Comparison of ENCODE assay signal across 8 cellular contexts in genomic region chr1:70205437-70206118, GRCh38. TPM values are rescaled to one million over a fixed set of nuclear protein-coding genes. Genes with fewer than 3 reads are reported as not detected.
A peak's percentile ranks its signal among the peaks of the same experiment; 100 is the strongest.
DNase-seq lines count a peak whose midpoint lies in the region; ATAC-seq and TF ChIP-seq lines count a peak whose summit lies in the region.

Gene LRRC40 (minus strand): TSS chr1:70205579. CDS start chr1:70205540, 39 bp downstream.

- H3K4me1 Mint-ChIP-seq in GM23338 = peaks cover 9% of the 10 kb centered on the region; the same call in 2 of the 3 replicates
- peaks cover 33% of the 10 kb centered on the region for H3K4me1 Mint-ChIP-seq in activated T-helper 17 cell treated with anti-CD3 and anti-CD28 coated beads, Interleukin-2, amount 50 U/mL, for 72 hours
- peaks cover 44 to 92% (median 78%) of the 10 kb centered on the region in 7 donors for H3K4me1 Mint-ChIP-seq in naive thymus-derived CD4-positive, alpha-beta T cell
- peaks cover 28 to 66% of the 10 kb centered on the region in 2 donors for H3K4me1 Mint-ChIP-seq in stimulated activated naive B cell treated with anti-CD40 and anti-IgM and Interleukin-4, amounts not matched to agents 10 μg/mL and 1 μg/mL and 100 μg/mL, for 72 hours

- H2AFZ ChIP-seq in GM23338 (peak within 1 kb of the TSS; percentile 99), fibroblast of lung (ENCODE audit: low read length) (peak within 1 kb of the TSS; percentile 88)

- no peaks in the 10 kb centered on the region for H3K27me3 ChIP-seq in DOHH2 (ENCODE audit: control insufficient read depth, low read length)
- H3K27me3 ChIP-seq in GM23338 (ENCODE audit: insufficient read depth) = no peaks in the 10 kb centered on the region
- H3K27me3 ChIP-seq in fibroblast of lung (ENCODE audit: control insufficient read depth, insufficient read depth, low read length) = no peaks in the 10 kb centered on the region
- H3K27me3 ChIP-seq in naive thymus-derived CD4-positive, alpha-beta T cell (ENCODE audit: control insufficient read depth in 2 of 2, insufficient read depth in 2 of 2, low read length in 2 of 2) = no peaks in the 10 kb centered on the region

- peak within 1 kb of the TSS; percentile 96 for H3K4me3 Mint-ChIP-seq in GM23338
- H3K4me3 Mint-ChIP-seq in activated T-helper 17 cell treated with anti-CD3 and anti-CD28 coated beads, Interleukin-2, amount 50 U/mL, for 72 hours = peak within 1 kb of the TSS; percentile 96
- H3K4me3 Mint-ChIP-seq in naive thymus-derived CD4-positive, alpha-beta T cell = peak within 1 kb of the TSS; percentile 87 to 99 (median 98)
- peak within 1 kb of the TSS; percentile 96 for H3K4me3 Mint-ChIP-seq in stimulated activated naive B cell treated with anti-CD40 and anti-IgM and Interleukin-4, amounts not matched to agents 10 μg/mL and 1 μg/mL and 100 μg/mL, for 72 hours

- peak within 1 kb of the TSS; percentile 71 for H3K27ac ChIP-seq in DOHH2 (ENCODE audit: low read depth, low read length)
- H3K27ac ChIP-seq in GM23338 (ENCODE audit: low read depth) = peak within 1 kb of the TSS; percentile 87
- peak within 1 kb of the TSS; percentile 92 for H3K27ac ChIP-seq in fibroblast of lung (ENCODE audit: insufficient read depth, low read length)
- peak within 1 kb of the TSS; percentile 96 for H3K27ac ChIP-seq in naive thymus-derived CD4-positive, alpha-beta T cell (ENCODE audit: low read depth, low read length)

- H3F3A ChIP-seq in DOHH2 (ENCODE audit: control insufficient read depth, insufficient read depth) (peaks cover 3% of the 10 kb centered on the region; the same call in 1 of the 2 replicates), GM23338 (replicated peaks; ENCODE audit: low read depth) (no peaks in the 10 kb centered on the region)

- peaks cover 46% of the 10 kb centered on the region for H3K4me1 ChIP-seq in DOHH2 (ENCODE audit: control insufficient read depth, low read length)
- H3K4me1 ChIP-seq in GM23338 (ENCODE audit: insufficient read depth) = peaks cover 8% of the 10 kb centered on the region
- peaks cover 6% of the 10 kb centered on the region for H3K4me1 ChIP-seq in fibroblast of lung (ENCODE audit: control insufficient read depth, extremely low read depth, insufficient read depth, low read length)
- H3K4me1 ChIP-seq in naive thymus-derived CD4-positive, alpha-beta T cell (ENCODE audit: control insufficient read depth in 2 of 2, insufficient read depth in 2 of 2, low read length in 2 of 2) = peaks cover 21 to 22% of the 10 kb centered on the region in 2 donors

- POLR2A ChIA-PET in naive thymus-derived CD4-positive, alpha-beta T cell (lab: Charles Lee) = interaction anchor here (1.0 to 9.1 kb wide), 6 partner anchors 10 to 875 kb away, joined by 3 to 108 read pairs (median 13); partner anchors contain the start of genes ANKRD13C, SRSF11 and ZRANB2

- peak within 1 kb of the TSS; percentile 99 for H3K27ac Mint-ChIP-seq in GM23338
- H3K27ac Mint-ChIP-seq in activated T-helper 17 cell treated with anti-CD3 and anti-CD28 coated beads, Interleukin-2, amount 50 U/mL, for 72 hours = peak within 1 kb of the TSS; percentile 99
- H3K27ac Mint-ChIP-seq in naive thymus-derived CD4-positive, alpha-beta T cell = peak within 1 kb of the TSS; percentile 95 to 100 (median 99)
- H3K27ac Mint-ChIP-seq in stimulated activated naive B cell treated with anti-CD40 and anti-IgM and Interleukin-4, amounts not matched to agents 10 μg/mL and 1 μg/mL and 100 μg/mL, for 72 hours = peak within 1 kb of the TSS; percentile 100

- H3K9ac ChIP-seq in fibroblast of lung (ENCODE audit: insufficient read depth, low read length) = peak within 1 kb of the TSS; percentile 85

- peaks cover 7% of the 10 kb centered on the region for H3K27me3 Mint-ChIP-seq in GM23338 (ENCODE audit: insufficient read depth, low read depth, poor library complexity)
- no peaks in the 10 kb centered on the region for H3K27me3 Mint-ChIP-seq in activated T-helper 17 cell treated with anti-CD3 and anti-CD28 coated beads, Interleukin-2, amount 50 U/mL, for 72 hours
- H3K27me3 Mint-ChIP-seq in naive thymus-derived CD4-positive, alpha-beta T cell = no peaks in the 10 kb centered on the region
- H3K27me3 Mint-ChIP-seq in stimulated activated naive B cell treated with anti-CD40 and anti-IgM and Interleukin-4, amounts not matched to agents 10 μg/mL and 1 μg/mL and 100 μg/mL, for 72 hours = no peaks in the 10 kb centered on the region

- DNase-seq in GM23338 (ENCODE audit: low spot score) (peak; percentile 98), LHCN-M2 (ENCODE audit: low read depth) (peak; percentile 95), RPMI8226 (peak; percentile 93), fibroblast of lung (ENCODE audit: low read depth in 2 of 2) (peak; percentile 96)
- peak; percentile 92 to 98 (median 95) for DNase-seq in naive thymus-derived CD4-positive, alpha-beta T cell
- peak; percentile 97 for DNase-seq in stimulated activated naive B cell treated with anti-CD40 and anti-IgM and Interleukin-4, amounts not matched to agents 10 μg/mL and 1 μg/mL and 100 μg/mL, for 72 hours

- peaks cover 98% of the 10 kb centered on the region for H3K79me2 ChIP-seq in DOHH2 (ENCODE audit: control insufficient read depth, low read length)
- peaks cover 98% of the 10 kb centered on the region for H3K79me2 ChIP-seq in GM23338 (replicated peaks; ENCODE audit: insufficient read depth)
- peaks cover 94% of the 10 kb centered on the region for H3K79me2 ChIP-seq in fibroblast of lung (ENCODE audit: control insufficient read depth, insufficient read depth, low read length)

- peak; percentile 45 for TF ChIP-seq CTCF in DOHH2 (IDR thresholded peaks at IDR 0.05; ENCODE audit: low read depth, low read length, poor library complexity, severe bottlenecking)
- TF ChIP-seq CTCF in GM23338 (conservative IDR thresholded peaks at IDR 0.05; ENCODE audit: low read depth in 2 of 2) = 0 out of 4 replicates have a peak, but pooled peaks of 1 of the 2 experiments have one; percentile 11
- no peak for TF ChIP-seq CTCF in fibroblast of lung (conservative IDR thresholded peaks at IDR 0.05 in 1 of 2, IDR thresholded peaks at IDR 0.05 in 1 of 2; ENCODE audit: low read depth in 1 of 2, low read length in 2 of 2)

- H3K4me3 ChIP-seq in DOHH2 (ENCODE audit: low read length) (peak within 1 kb of the TSS; percentile 82), GM23338 (peak within 1 kb of the TSS; percentile 81), fibroblast of lung (replicated peaks in 1 of 4; ENCODE audit: control extremely low read depth in 1 of 4, insufficient read depth in 1 of 4, low read depth in 3 of 4, low read length in 4 of 4) (peak within 1 kb of the TSS; percentile 70 to 98 (median 82))
- peak within 1 kb of the TSS; percentile 85 for H3K4me3 ChIP-seq in naive thymus-derived CD4-positive, alpha-beta T cell (ENCODE audit: low read length)

- H3K9me3 Mint-ChIP-seq in GM23338 = no peaks in the 10 kb centered on the region
- no peaks in the 10 kb centered on the region for H3K9me3 Mint-ChIP-seq in activated T-helper 17 cell treated with anti-CD3 and anti-CD28 coated beads, Interleukin-2, amount 50 U/mL, for 72 hours
- H3K9me3 Mint-ChIP-seq in naive thymus-derived CD4-positive, alpha-beta T cell = peaks cover 0 to 5% (median 0%) of the 10 kb centered on the region in 11 donors
- H3K9me3 Mint-ChIP-seq in stimulated activated naive B cell treated with anti-CD40 and anti-IgM and Interleukin-4, amounts not matched to agents 10 μg/mL and 1 μg/mL and 100 μg/mL, for 72 hours = no peaks in the 10 kb centered on the region

- H4K20me1 ChIP-seq in DOHH2 (ENCODE audit: control insufficient read depth, insufficient read depth, low read depth, low read length) = no peaks in the 10 kb centered on the region
- no peaks in the 10 kb centered on the region; the same call in 1 of the 2 replicates for H4K20me1 ChIP-seq in GM23338 (replicated peaks; ENCODE audit: insufficient read depth)
- H4K20me1 ChIP-seq in fibroblast of lung (ENCODE audit: control insufficient read depth, extremely low read depth, insufficient read depth, low read length) = no peaks in the 10 kb centered on the region

- peak; percentile 94 for ATAC-seq in GM23338
- ATAC-seq in activated T-helper 17 cell treated with anti-CD3 and anti-CD28 coated beads, Interleukin-2, amount 50 U/mL, for 72 hours (replicated peaks) = peak; percentile 95
- ATAC-seq in naive thymus-derived CD4-positive, alpha-beta T cell = peak; percentile 99
- ATAC-seq in stimulated activated naive B cell treated with anti-CD40 and anti-IgM and Interleukin-4, amounts not matched to agents 10 μg/mL and 1 μg/mL and 100 μg/mL, for 72 hours (replicated peaks) = peak; percentile 96

- H3K9me3 ChIP-seq in DOHH2 (ENCODE audit: control insufficient read depth, insufficient read depth, low read length) (no peaks in the 10 kb centered on the region), fibroblast of lung (ENCODE audit: control insufficient read depth, insufficient read depth, low read depth, low read length) (no peaks in the 10 kb centered on the region)
- H3K9me3 ChIP-seq in naive thymus-derived CD4-positive, alpha-beta T cell (ENCODE audit: control insufficient read depth in 2 of 3, low read length in 3 of 3) = no peaks in the 10 kb centered on the region

- H3K9me2 ChIP-seq in DOHH2 (replicated peaks; ENCODE audit: control insufficient read depth, low read length) = no peaks in the 10 kb centered on the region
- H3K9me2 ChIP-seq in GM23338 (ENCODE audit: insufficient read depth) = no peaks in the 10 kb centered on the region

- H3K4me2 ChIP-seq in DOHH2 (ENCODE audit: low read length) (peak within 1 kb of the TSS; percentile 72), GM23338 (peak within 1 kb of the TSS; percentile 97), fibroblast of lung (ENCODE audit: extremely low read depth, insufficient read depth, low read length) (peak within 1 kb of the TSS; percentile 92)

- CTCF ChIA-PET in naive thymus-derived CD4-positive, alpha-beta T cell (lab: Charles Lee) = interaction anchor here (1.0 kb wide), 1 partner anchor 876 kb away, joined by 3 read pairs; the partner anchor contains the start of gene ZRANB2

- H3K36me3 ChIP-seq in DOHH2 (ENCODE audit: control insufficient read depth, low read length) (peaks cover 38% of the 10 kb centered on the region), GM23338 (ENCODE audit: insufficient read depth) (no peaks in the 10 kb centered on the region), fibroblast of lung (ENCODE audit: control insufficient read depth, insufficient read depth, low read length) (no peaks in the 10 kb centered on the region)
- H3K36me3 ChIP-seq in naive thymus-derived CD4-positive, alpha-beta T cell (ENCODE audit: control insufficient read depth in 2 of 3, insufficient read depth in 3 of 3, low read length in 3 of 3) = no peaks in the 10 kb centered on the region

- H3K36me3 Mint-ChIP-seq in GM23338 (ENCODE audit: low read depth) = peaks cover 4% of the 10 kb centered on the region; the same call in 1 of the 3 replicates
- peaks cover 52% of the 10 kb centered on the region for H3K36me3 Mint-ChIP-seq in activated T-helper 17 cell treated with anti-CD3 and anti-CD28 coated beads, Interleukin-2, amount 50 U/mL, for 72 hours (ENCODE audit: low read depth)
- H3K36me3 Mint-ChIP-seq in naive thymus-derived CD4-positive, alpha-beta T cell = peaks cover 0 to 12% (median 5%) of the 10 kb centered on the region in 5 donors
- H3K36me3 Mint-ChIP-seq in stimulated activated naive B cell treated with anti-CD40 and anti-IgM and Interleukin-4, amounts not matched to agents 10 μg/mL and 1 μg/mL and 100 μg/mL, for 72 hours = peaks cover 10 to 17% of the 10 kb centered on the region in 2 donors

- intact Hi-C loops in naive thymus-derived CD4-positive, alpha-beta T cell (cut with micrococcal nuclease) = loop anchor here (1.0 to 10.0 kb wide), 6 partner anchors 16 to 1711 kb away; partner anchors contain the start of genes ANKRD13C (in 2 of the 2), CTH (in 2 of the 2), SRSF11 (in 2 of the 2) and ZRANB2 (in 2 of the 2)

RNA-seq across cellular contexts. Expression of gene LRRC40, which starts in this region (rescaled TPM):
- 45.8 and 50.5 TPM in 2 replicates for total RNA-seq in GM23338 (2014; rRNA removed; shearing (Covaris generic))
- polyA plus RNA-seq in GM23338 (2016; fragmentation: Nextera tagmentation; extraction: Ambion mirVana) (28.0 and 33.9 TPM in 2 replicates), fibroblast of lung (23.5 and 24.2 TPM in 2 replicates)
- total RNA-seq in LHCN-M2 (2014; rRNA removed) (31.9 and 33.8 TPM in 2 replicates), fibroblast of lung (15.9 and 16.5 TPM in 2 replicates)
- polyA plus RNA-seq in LHCN-M2 (2012) = 5.3 TPM
- total RNA-seq in activated T-helper 17 cell treated with anti-CD3 and anti-CD28 coated beads, Interleukin-2, amount 50 U/mL, for 72 hours = 10 to 100 TPM; 21.4 to 24.0 TPM
- 13.1 and 13.6 TPM in 2 replicates for polyA plus RNA-seq in fibroblast of lung (2012)
- 1.1 and 1.4 TPM in 2 replicates for polyA minus RNA-seq in fibroblast of lung (ENCODE audit: low replicate concordance)
- total RNA-seq in naive thymus-derived CD4-positive, alpha-beta T cell = 10 to 100 TPM; 10.3 to 19.2 (median 12.1) TPM
- polyA plus RNA-seq in naive thymus-derived CD4-positive, alpha-beta T cell = 1 to 10 TPM; 6.1 to 6.7 TPM

Comparison
In these comparisons a context has a peak if more than half of its experiments do, and no peak if none do; other contexts are left out.
1. Peak in every context shown above with its lines: DNase-seq, ATAC-seq, H3K4me3 ChIP-seq and H3K27ac ChIP-seq.